In genomic region chr18:6056171-6056932, GRCh38 we compare ENCODE assay signal across 9 cellular contexts.
DNase-seq lines count a peak whose midpoint lies in the region; ATAC-seq, FAIRE-seq and TF ChIP-seq lines count a peak whose summit lies in the region.
"Had no signal": no experiment of that assay in that cellular context is flagged by ENCODE, and none has a peak within 500 bp of the region (broad histone marks: within the 10 kb centered on the region; RNA-seq: fewer than 3 reads in every experiment).

No MANE protein-coding gene starts in this region.

- H3K36me3 ChIP-seq in ascending aorta: no peaks in the 10 kb centered on the region

- no peaks in the 10 kb centered on the region for H3K9me3 Mint-ChIP-seq in nephron progenitor cell

- no peak overlapping the region for H3K4me3 Mint-ChIP-seq in nephron progenitor cell

- H3K4me1 Mint-ChIP-seq in nephron progenitor cell: peaks cover 59% of the 10 kb centered on the region

- in situ Hi-C loops in astrocyte of the spinal cord (cut with HindIII; ENCODE audit: low sequenced_read_pairs): no loop called here

- H3K27ac Mint-ChIP-seq in nephron progenitor cell: peak overlapping the region; percentile 51

- intact Hi-C loops in ascending aorta (cut with DNase I): no loop called here

- ATAC-seq in HG03025 (IDR thresholded peaks at IDR 0.05; ENCODE audit: low FRiP score, unreplicated experiment): peak; percentile 51
- ATAC-seq in GM21515 (IDR thresholded peaks at IDR 0.05; ENCODE audit: unreplicated experiment): no peak

- no peaks in the 10 kb centered on the region for H3K36me3 Mint-ChIP-seq in nephron progenitor cell (ENCODE audit: low read depth)

- no peaks in the 10 kb centered on the region for H3K9me3 ChIP-seq in ascending aorta

- DNase-seq in GM18507 (ENCODE audit: extremely low spot score, insufficient read length, low read depth) (no peak), astrocyte of the spinal cord (ENCODE audit: low read depth, low spot score) (peak; percentile 82), nephron progenitor cell (no peak), ascending aorta (ENCODE audit: low spot score in 2 of 2) (no peak), AML-193 (lab: John Stamatoyannopoulos, UW) (no peak), NCI-H2196 (lab: John Stamatoyannopoulos, UW; ENCODE audit: unreplicated experiment) (no peak)
- DNase-seq: NCI-H146 had no signal

- H3K27me3 Mint-ChIP-seq in nephron progenitor cell (ENCODE audit: low read depth, poor library complexity): peaks cover 4% of the 10 kb centered on the region

- peak; percentile 36 for FAIRE-seq in GM18507 (lab: Jason Lieb, UNC)

- TF ChIP-seq CTCF in astrocyte of the spinal cord (IDR thresholded peaks at IDR 0.05; ENCODE audit: low read depth, low read length) (no peak), nephron progenitor cell (IDR thresholded peaks at IDR 0.05) (no peak), ascending aorta (IDR thresholded peaks at IDR 0.05) (no peak)

- no peaks in the 10 kb centered on the region for H3K4me1 ChIP-seq in ascending aorta

- no peak overlapping the region for H3K27ac ChIP-seq in ascending aorta

- no peaks in the 10 kb centered on the region for H3K27me3 ChIP-seq in ascending aorta

- H3K4me3 ChIP-seq in astrocyte of the spinal cord (ENCODE audit: low read depth, low read length) (no peak overlapping the region), ascending aorta (no peak overlapping the region)
